18 cellular contexts compared by ENCODE assay signal in the genomic region with DNA sequence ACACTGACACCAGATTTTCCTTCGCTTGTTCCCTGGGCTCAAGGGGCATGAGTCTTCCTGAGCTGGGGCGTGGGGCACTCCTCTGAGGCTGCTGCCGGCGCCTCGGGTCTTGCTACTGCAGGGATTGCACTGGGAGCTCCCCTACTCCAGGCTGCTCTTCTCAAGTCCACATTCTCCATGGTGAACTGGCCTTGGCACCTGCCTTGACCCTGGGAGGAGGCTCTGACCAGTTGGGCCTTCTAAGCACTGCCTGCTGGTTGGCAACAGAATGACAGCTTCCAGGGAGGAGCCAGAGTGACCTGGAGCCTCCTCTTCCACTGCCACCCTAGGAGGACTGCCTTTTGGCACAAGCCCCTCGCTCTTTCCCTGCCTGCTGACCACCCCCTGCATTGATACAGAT. TPM values are rescaled to one million over a fixed set of nuclear protein-coding genes. Genes with fewer than 3 reads are reported as not detected.
A peak's percentile ranks its signal among the peaks of the same experiment; 100 is the strongest.
DNase-seq lines count a peak whose midpoint lies in the region; ATAC-seq and TF ChIP-seq lines count a peak whose summit lies in the region.
"Had no signal": no experiment of that assay in that cellular context is flagged by ENCODE, and none has a peak within 500 bp of the region (broad histone marks: within the 10 kb centered on the region; RNA-seq: fewer than 3 reads in every experiment).

No MANE protein-coding gene starts in this region.

- 0 out of 2 replicates have a peak overlapping the region, but pooled peaks have one; percentile 74 for H3K4me2 ChIP-seq in GM23338
- H3K4me2 ChIP-seq in osteoblast (ENCODE audit: insufficient read depth, low read length) = no peak overlapping the region

- no peak overlapping the region for H3K4me3 ChIP-seq in GM23338
- H3K4me3 ChIP-seq in endocrine pancreas (ENCODE audit: control insufficient read depth, insufficient read depth, low read length) = no peak overlapping the region
- no peak overlapping the region for H3K4me3 ChIP-seq in osteoblast (ENCODE audit: insufficient read depth, low read length)
- H3K4me3 ChIP-seq: GM12878 had no signal

- H3K27ac Mint-ChIP-seq in GM23338 = no peak overlapping the region
- H3K27ac Mint-ChIP-seq in stimulated activated naive CD8-positive, alpha-beta T cell treated with anti-CD3 and anti-CD28 coated beads, Interleukin-15, amount 100 ng/mL, for 72 hours = no peak overlapping the region

- no peak for ATAC-seq in GM23338
- ATAC-seq in stimulated activated naive CD8-positive, alpha-beta T cell treated with anti-CD3 and anti-CD28 coated beads, Interleukin-15, amount 100 ng/mL, for 72 hours = no peak
- ATAC-seq in GM21381 (IDR thresholded peaks at IDR 0.05; ENCODE audit: unreplicated experiment) = no peak
- ATAC-seq: GM12878, HCT116, PC-3 had no signal

- peaks cover 3% of the 10 kb centered on the region; the same call in 1 of the 2 replicates for H3K27me3 ChIP-seq in GM23338 (ENCODE audit: insufficient read depth)
- no peaks in the 10 kb centered on the region for H3K27me3 ChIP-seq in endocrine pancreas (ENCODE audit: control insufficient read depth, insufficient read depth, low read length)
- peaks cover 29% of the 10 kb centered on the region for H3K27me3 ChIP-seq in osteoblast (ENCODE audit: insufficient read depth, low read length)

- H3K27ac ChIP-seq in GM23338 (ENCODE audit: low read depth) (no peak overlapping the region), osteoblast (ENCODE audit: low read depth, low read length) (no peak overlapping the region)

- H3K36me3 Mint-ChIP-seq in GM23338 (ENCODE audit: low read depth) = no peaks in the 10 kb centered on the region

- H3K36me3 ChIP-seq in GM23338 (ENCODE audit: insufficient read depth) (no peaks in the 10 kb centered on the region), endocrine pancreas (ENCODE audit: control insufficient read depth, insufficient read depth, low read length) (no peaks in the 10 kb centered on the region), osteoblast (ENCODE audit: insufficient read depth, low read length) (no peaks in the 10 kb centered on the region)

- peaks cover 16% of the 10 kb centered on the region for H3K27me3 Mint-ChIP-seq in GM23338 (ENCODE audit: insufficient read depth, low read depth, poor library complexity)
- H3K27me3 Mint-ChIP-seq in stimulated activated naive CD8-positive, alpha-beta T cell treated with anti-CD3 and anti-CD28 coated beads, Interleukin-15, amount 100 ng/mL, for 72 hours = peaks cover 76% of the 10 kb centered on the region

- H3K4me1 Mint-ChIP-seq in GM23338 = peaks cover 41% of the 10 kb centered on the region
- peaks cover 23% of the 10 kb centered on the region for H3K4me1 Mint-ChIP-seq in stimulated activated naive CD8-positive, alpha-beta T cell treated with anti-CD3 and anti-CD28 coated beads, Interleukin-15, amount 100 ng/mL, for 72 hours

- no peaks in the 10 kb centered on the region; the same call in 1 of the 2 replicates for H3K79me2 ChIP-seq in GM23338 (replicated peaks; ENCODE audit: insufficient read depth)
- no peaks in the 10 kb centered on the region for H3K79me2 ChIP-seq in osteoblast (ENCODE audit: insufficient read depth, low read length)

- 0 out of 2 replicates have a peak, but pooled peaks cover 5% of the 10 kb centered on the region for H3F3A ChIP-seq in GM23338 (replicated peaks; ENCODE audit: low read depth)

- H2AFZ ChIP-seq in GM23338 (no peak overlapping the region), osteoblast (ENCODE audit: low read length) (no peak overlapping the region)

- peaks cover 29% of the 10 kb centered on the region for H3K4me1 ChIP-seq in GM23338 (ENCODE audit: insufficient read depth)
- no peaks in the 10 kb centered on the region for H3K4me1 ChIP-seq in endocrine pancreas (ENCODE audit: control insufficient read depth, insufficient read depth, low read length)
- H3K4me1 ChIP-seq in osteoblast (ENCODE audit: insufficient read depth, low read length) = peaks cover 10% of the 10 kb centered on the region

- H3K9ac ChIP-seq in endocrine pancreas (ENCODE audit: control insufficient read depth, insufficient read depth, low read length) = peak overlapping the region; percentile 30

- peak; percentile 19 for DNase-seq in ELR (ENCODE audit: low read depth)
- no peak for DNase-seq in GM23338 (ENCODE audit: low spot score)
- DNase-seq in osteoblast (ENCODE audit: insufficient read length, low spot score, missing footprints) = peak; percentile 74
- no peak for DNase-seq in stimulated activated naive CD8-positive, alpha-beta T cell treated with anti-CD3 and anti-CD28 coated beads, Interleukin-15, amount 100 ng/mL, for 72 hours
- no peak for DNase-seq in dermis blood vessel endothelial cell
- DNase-seq: CD8-positive, alpha-beta memory T cell; GF-D8; KBM-7; NCI-H1105; NCI-H2081 treated with DMSO at 0.1 percent for 48 hours; NCI-H510A treated with DMSO at 0.1 percent for 48 hours; NCI-H774; PC-3; RPMI8226 had no signal

- no peaks in the 10 kb centered on the region for H3K9me3 Mint-ChIP-seq in GM23338
- H3K9me3 Mint-ChIP-seq in stimulated activated naive CD8-positive, alpha-beta T cell treated with anti-CD3 and anti-CD28 coated beads, Interleukin-15, amount 100 ng/mL, for 72 hours = no peaks in the 10 kb centered on the region
- H3K9me3 Mint-ChIP-seq: CD8-positive, alpha-beta memory T cell had no signal

- H3K4me3 Mint-ChIP-seq in GM23338 = no peak overlapping the region
- no peak overlapping the region for H3K4me3 Mint-ChIP-seq in stimulated activated naive CD8-positive, alpha-beta T cell treated with anti-CD3 and anti-CD28 coated beads, Interleukin-15, amount 100 ng/mL, for 72 hours

- H3K9me2 ChIP-seq in GM23338 (ENCODE audit: insufficient read depth) = no peaks in the 10 kb centered on the region

- no peaks in the 10 kb centered on the region for H3K9me3 ChIP-seq in endocrine pancreas (ENCODE audit: control insufficient read depth, low read length)
- no peaks in the 10 kb centered on the region for H3K9me3 ChIP-seq in osteoblast (ENCODE audit: low read depth, low read length)

- H4K20me1 ChIP-seq in GM23338 (replicated peaks; ENCODE audit: insufficient read depth) (peaks cover 11% of the 10 kb centered on the region), osteoblast (ENCODE audit: insufficient read depth, low read length) (peaks cover 10% of the 10 kb centered on the region)

- TF ChIP-seq CTCF in GM23338 (conservative IDR thresholded peaks at IDR 0.05; ENCODE audit: low read depth in 2 of 2) (no peak), osteoblast (IDR thresholded peaks at IDR 0.05; ENCODE audit: extremely low read depth, low read depth, low read length) (no peak)

TF ChIP-seq in GM23338, 12 proteins besides CTCF, POLR2A, EP300 and RAD21 (continues in another document):
- no peak for TF ChIP-seq CREB1 (CRISPR knock-in tag; IDR thresholded peaks at IDR 0.05; ENCODE audit: low read depth)
- no peak for TF ChIP-seq ETS1 (IDR thresholded peaks at IDR 0.05)
- no peak for TF ChIP-seq ZNF114 (CRISPR knock-in tag; IDR thresholded peaks at IDR 0.05)
- no peak for TF ChIP-seq STAT1 (IDR thresholded peaks at IDR 0.05; ENCODE audit: unreplicated experiment)
- no peak for TF ChIP-seq POLR2AphosphoS5 (IDR thresholded peaks at IDR 0.05; ENCODE audit: low read depth)
- TF ChIP-seq ZNF331 (CRISPR knock-in tag; IDR thresholded peaks at IDR 0.05; ENCODE audit: low read depth) = no peak
- no peak for TF ChIP-seq JUNB (IDR thresholded peaks at IDR 0.05; ENCODE audit: unreplicated experiment)
- no peak for TF ChIP-seq EZH2 (IDR thresholded peaks at IDR 0.05; ENCODE audit: low read depth, unreplicated experiment)
- no peak for TF ChIP-seq EZH2phosphoT487 (IDR thresholded peaks at IDR 0.05; ENCODE audit: unreplicated experiment)
- TF ChIP-seq NANOG (IDR thresholded peaks at IDR 0.05; ENCODE audit: borderline replicate concordance) = no peak

RNA-seq across cellular contexts. Expression of gene FREY1, which starts 9.5 kb away (rescaled TPM):
- total RNA-seq in GM23338 (2014; rRNA removed; shearing (Covaris generic)) = 1.1 TPM in 1 of 2 replicates, not detected in the other
- polyA plus RNA-seq in GM23338 (2016; fragmentation: Nextera tagmentation; extraction: Ambion mirVana) = not detected in 2 replicates
- total RNA-seq in osteoblast (0.88 and 1.8 TPM in 2 replicates), dermis blood vessel endothelial cell (0.70 and 0.85 TPM in 2 replicates)

RNA-seq across cellular contexts. Expression of gene MAPK8IP1, which starts 12.1 kb away (rescaled TPM):
- 34.1 and 39.4 TPM in 2 replicates for total RNA-seq in GM23338 (2014; rRNA removed; shearing (Covaris generic))
- 5.9 and 6.8 TPM in 2 replicates for polyA plus RNA-seq in GM23338 (2016; fragmentation: Nextera tagmentation; extraction: Ambion mirVana)
- 8.0 and 9.7 TPM in 2 replicates for total RNA-seq in osteoblast
- total RNA-seq in dermis blood vessel endothelial cell = 2.2 and 3.1 TPM in 2 replicates

RNA-seq across cellular contexts. Expression of gene PEX16, which starts 20.1 kb away (rescaled TPM):
- 22.4 and 34.1 TPM in 2 replicates for total RNA-seq in GM23338 (2014; rRNA removed; shearing (Covaris generic))
- polyA plus RNA-seq in GM23338 (2016; fragmentation: Nextera tagmentation; extraction: Ambion mirVana) = 23.3 and 27.6 TPM in 2 replicates
- total RNA-seq in osteoblast (27.4 and 28.6 TPM in 2 replicates), dermis blood vessel endothelial cell (28.9 and 33.4 TPM in 2 replicates)

RNA-seq across cellular contexts. Expression of gene LARGE2, which starts 24.9 kb away (rescaled TPM):
- 74.5 and 107 TPM in 2 replicates for total RNA-seq in GM23338 (2014; rRNA removed; shearing (Covaris generic))
- 89.8 and 97.8 TPM in 2 replicates for polyA plus RNA-seq in GM23338 (2016; fragmentation: Nextera tagmentation; extraction: Ambion mirVana)
- total RNA-seq in osteoblast (not detected in 2 replicates), dermis blood vessel endothelial cell (not detected in 2 replicates)

RNA-seq across cellular contexts. Expression of gene CRY2, which starts 50.3 kb away (rescaled TPM):
- 14.6 and 15.4 TPM in 2 replicates for total RNA-seq in GM23338 (2014; rRNA removed; shearing (Covaris generic))
- 5.6 and 9.5 TPM in 2 replicates for polyA plus RNA-seq in GM23338 (2016; fragmentation: Nextera tagmentation; extraction: Ambion mirVana)
- total RNA-seq in osteoblast = 21.0 and 21.8 TPM in 2 replicates
- 8.2 and 11.6 TPM in 2 replicates for total RNA-seq in dermis blood vessel endothelial cell

Comparison
In these comparisons a context has a peak if more than half of its experiments do, and no peak if none do; other contexts are left out.
1. DNase-seq: peak in ELR (single experiment) and osteoblast (single experiment); none in GM23338 (single experiment), stimulated activated naive CD8-positive, alpha-beta T cell treated with anti-CD3 and anti-CD28 coated beads, Interleukin-15, amount 100 ng/mL, for 72 hours (0 of 2) and dermis blood vessel endothelial cell (single experiment).